3 cellular contexts compared by ENCODE assay signal in the genomic region with DNA sequence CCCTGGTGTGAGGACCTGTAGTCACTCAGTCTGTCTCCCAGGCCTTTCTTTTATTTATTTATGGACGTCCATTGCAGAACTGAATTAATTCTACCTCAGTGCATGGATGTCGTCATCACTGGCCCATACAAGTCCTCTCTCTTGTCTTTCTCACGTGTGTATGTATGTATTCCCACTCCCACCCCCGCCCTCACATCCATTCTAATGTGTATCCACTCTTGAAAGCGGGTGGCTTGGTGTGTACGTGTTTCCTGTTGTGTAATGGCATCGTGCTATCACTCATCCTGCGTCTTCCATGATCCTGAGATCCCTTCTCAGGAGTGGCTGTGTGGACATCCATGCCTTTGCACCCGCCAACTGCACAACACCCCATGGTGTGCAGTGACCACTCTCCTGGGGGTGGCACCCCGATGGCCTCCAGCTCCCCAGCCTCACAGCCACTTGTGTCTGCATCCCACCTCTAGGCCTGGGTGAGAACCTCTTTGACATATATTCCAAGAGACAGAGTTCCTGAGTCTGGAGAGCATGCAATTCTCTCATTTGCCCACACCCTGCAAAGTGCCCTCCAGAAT.
TF ChIP-seq lines count a peak whose summit lies in the region.

No MANE protein-coding gene starts in this region.

TF ChIP-seq in HepG2, 621 proteins besides CTCF, POLR2A, EP300 and RAD21:
- TF ChIP-seq ATF7 (IDR thresholded peaks at IDR 0.05) (peak; percentile 56), ATF7 (CRISPR knock-in tag; IDR thresholded peaks at IDR 0.05) (no peak), ELF1 (CRISPR knock-in tag; IDR thresholded peaks at IDR 0.05) (no peak), CREB1 (IDR thresholded peaks at IDR 0.05) (peak; percentile 64), CREB1 (CRISPR knock-in tag; IDR thresholded peaks at IDR 0.05) (no peak)

TF ChIP-seq in H1, 55 proteins besides CTCF, POLR2A, EP300 and RAD21:
- no peak for TF ChIP-seq POU5F1 (IDR thresholded peaks at IDR 0.05; ENCODE audit: low read depth, low read length)
- no peak for TF ChIP-seq NANOG (IDR thresholded peaks at IDR 0.05; ENCODE audit: insufficient read depth, low read depth, low read length, poor library complexity, severe bottlenecking)
- TF ChIP-seq SUZ12 (IDR thresholded peaks at IDR 0.05; ENCODE audit: low read length) = no peak
- no peak for TF ChIP-seq EGR1 (IDR thresholded peaks at IDR 0.05; ENCODE audit: borderline replicate concordance, low read depth, low read length)
- no peak for TF ChIP-seq KDM1A (IDR thresholded peaks at IDR 0.05; ENCODE audit: borderline replicate concordance, low read length)
- TF ChIP-seq JUN (IDR thresholded peaks at IDR 0.05; ENCODE audit: low read depth, low read length) = no peak
- TF ChIP-seq JUND (IDR thresholded peaks at IDR 0.05; ENCODE audit: low read length) = no peak
- TF ChIP-seq, protein P1, sequence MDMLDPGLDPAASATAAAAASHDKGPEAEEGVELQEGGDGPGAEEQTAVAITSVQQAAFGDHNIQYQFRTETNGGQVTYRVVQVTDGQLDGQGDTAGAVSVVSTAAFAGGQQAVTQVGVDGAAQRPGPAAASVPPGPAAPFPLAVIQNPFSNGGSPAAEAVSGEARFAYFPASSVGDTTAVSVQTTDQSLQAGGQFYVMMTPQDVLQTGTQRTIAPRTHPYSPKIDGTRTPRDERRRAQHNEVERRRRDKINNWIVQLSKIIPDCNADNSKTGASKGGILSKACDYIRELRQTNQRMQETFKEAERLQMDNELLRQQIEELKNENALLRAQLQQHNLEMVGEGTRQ (IDR thresholded peaks at IDR 0.05; ENCODE audit: low read length) = no peak
- TF ChIP-seq RFX5 (IDR thresholded peaks at IDR 0.05; ENCODE audit: borderline replicate concordance, low read depth, low read length) = no peak
- no peak for TF ChIP-seq CBX8 (IDR thresholded peaks at IDR 0.05; ENCODE audit: borderline replicate concordance, low read depth, low read length)
- TF ChIP-seq SIN3A (conservative IDR thresholded peaks at IDR 0.05 in 1 of 2, IDR thresholded peaks at IDR 0.05 in 1 of 2; ENCODE audit: low read depth in 1 of 2, low read length in 2 of 2) = no peak
- no peak for TF ChIP-seq KDM4A (IDR thresholded peaks at IDR 0.05; ENCODE audit: low read depth, low read length, severe bottlenecking)

TF ChIP-seq in HEK293T, 16 proteins besides CTCF, POLR2A, EP300 and RAD21:
- TF ChIP-seq SP1 (IDR thresholded peaks at IDR 0.05) (no peak), FOXM1 (IDR thresholded peaks at IDR 0.05; ENCODE audit: borderline replicate concordance) (no peak), NFRKB (IDR thresholded peaks at IDR 0.05) (no peak), TARDBP (IDR thresholded peaks at IDR 0.05) (no peak), L3MBTL2 (conservative IDR thresholded peaks at IDR 0.05) (no peak), CTBP1 (IDR thresholded peaks at IDR 0.05; ENCODE audit: borderline replicate concordance) (no peak), ARNT (IDR thresholded peaks at IDR 0.05) (no peak), ZNF384 (IDR thresholded peaks at IDR 0.05) (no peak), FOXK2 (IDR thresholded peaks at IDR 0.05) (no peak)
- TF ChIP-seq, protein P2, sequence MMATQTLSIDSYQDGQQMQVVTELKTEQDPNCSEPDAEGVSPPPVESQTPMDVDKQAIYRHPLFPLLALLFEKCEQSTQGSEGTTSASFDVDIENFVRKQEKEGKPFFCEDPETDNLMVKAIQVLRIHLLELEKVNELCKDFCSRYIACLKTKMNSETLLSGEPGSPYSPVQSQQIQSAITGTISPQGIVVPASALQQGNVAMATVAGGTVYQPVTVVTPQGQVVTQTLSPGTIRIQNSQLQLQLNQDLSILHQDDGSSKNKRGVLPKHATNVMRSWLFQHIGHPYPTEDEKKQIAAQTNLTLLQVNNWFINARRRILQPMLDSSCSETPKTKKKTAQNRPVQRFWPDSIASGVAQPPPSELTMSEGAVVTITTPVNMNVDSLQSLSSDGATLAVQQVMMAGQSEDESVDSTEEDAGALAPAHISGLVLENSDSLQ (IDR thresholded peaks at IDR 0.05) = no peak
